ENCODE assay signal across 1 cellular context in the genomic region with DNA sequence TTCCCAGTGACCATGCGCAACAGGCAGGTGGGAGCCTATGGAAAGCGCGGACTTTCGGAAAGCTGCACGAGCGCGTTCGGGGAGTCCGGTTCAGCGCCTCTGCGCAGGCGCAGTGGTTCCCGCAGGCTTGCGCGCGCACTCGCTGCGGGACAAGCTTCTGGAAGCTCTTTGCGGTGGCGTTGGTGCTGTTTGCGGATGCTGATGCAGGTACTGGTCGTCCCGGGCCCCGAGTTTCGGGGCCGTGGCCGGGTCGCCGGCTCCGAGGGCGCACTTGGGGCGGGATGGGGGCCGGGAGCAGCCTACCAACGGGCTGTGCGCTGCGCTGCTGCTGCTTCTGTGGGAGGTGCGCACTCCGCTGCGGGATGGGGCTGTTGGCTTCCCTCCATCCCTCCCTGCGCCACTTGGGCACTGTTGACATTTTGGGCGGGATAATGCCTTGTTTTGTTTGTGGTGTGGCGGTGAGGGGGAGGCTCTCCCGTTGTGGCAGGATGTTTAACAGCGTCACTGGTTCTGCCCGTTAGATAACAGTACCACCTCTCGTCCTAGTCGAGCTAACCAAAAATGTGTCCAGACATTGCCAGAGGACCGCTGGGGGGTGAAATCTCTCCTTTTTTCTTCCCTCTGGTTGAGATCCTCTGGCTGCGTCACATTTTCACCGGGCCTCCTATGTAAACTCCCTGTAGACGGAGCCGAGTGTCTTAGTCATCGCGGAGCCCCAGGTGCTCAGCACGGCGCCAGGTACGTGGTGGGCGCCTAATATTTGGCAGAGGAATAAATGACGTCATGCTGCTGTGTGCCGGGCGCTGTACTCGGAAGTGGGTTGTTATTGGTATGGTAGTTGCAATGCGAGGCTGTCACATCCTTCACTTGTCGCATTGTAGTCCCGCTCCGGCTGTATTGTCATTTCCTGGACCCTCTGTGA.
A peak's percentile ranks its signal among the peaks of the same experiment; 100 is the strongest.
TF ChIP-seq lines count a peak whose summit lies in the region.

TSS of gene ZNF483 (plus strand) at position 124 of the 922 bp plus-strand sequence. CDS start 2,217 bp downstream, outside the sequence.

TF ChIP-seq in HepG2, 621 proteins besides CTCF, POLR2A, EP300 and RAD21 (continued from another document):
- TF ChIP-seq, protein P1, sequence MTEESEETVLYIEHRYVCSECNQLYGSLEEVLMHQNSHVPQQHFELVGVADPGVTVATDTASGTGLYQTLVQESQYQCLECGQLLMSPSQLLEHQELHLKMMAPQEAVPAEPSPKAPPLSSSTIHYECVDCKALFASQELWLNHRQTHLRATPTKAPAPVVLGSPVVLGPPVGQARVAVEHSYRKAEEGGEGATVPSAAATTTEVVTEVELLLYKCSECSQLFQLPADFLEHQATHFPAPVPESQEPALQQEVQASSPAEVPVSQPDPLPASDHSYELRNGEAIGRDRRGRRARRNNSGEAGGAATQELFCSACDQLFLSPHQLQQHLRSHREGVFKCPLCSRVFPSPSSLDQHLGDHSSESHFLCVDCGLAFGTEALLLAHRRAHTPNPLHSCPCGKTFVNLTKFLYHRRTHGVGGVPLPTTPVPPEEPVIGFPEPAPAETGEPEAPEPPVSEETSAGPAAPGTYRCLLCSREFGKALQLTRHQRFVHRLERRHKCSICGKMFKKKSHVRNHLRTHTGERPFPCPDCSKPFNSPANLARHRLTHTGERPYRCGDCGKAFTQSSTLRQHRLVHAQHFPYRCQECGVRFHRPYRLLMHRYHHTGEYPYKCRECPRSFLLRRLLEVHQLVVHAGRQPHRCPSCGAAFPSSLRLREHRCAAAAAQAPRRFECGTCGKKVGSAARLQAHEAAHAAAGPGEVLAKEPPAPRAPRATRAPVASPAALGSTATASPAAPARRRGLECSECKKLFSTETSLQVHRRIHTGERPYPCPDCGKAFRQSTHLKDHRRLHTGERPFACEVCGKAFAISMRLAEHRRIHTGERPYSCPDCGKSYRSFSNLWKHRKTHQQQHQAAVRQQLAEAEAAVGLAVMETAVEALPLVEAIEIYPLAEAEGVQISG (CRISPR knock-in tag; IDR thresholded peaks at IDR 0.05) = peak; percentile 26; the same call in 1 of the 2 replicates
- TF ChIP-seq ARID5B (CRISPR knock-in tag; IDR thresholded peaks at IDR 0.05) (0 out of 2 replicates have a peak, but pooled peaks have one; percentile 25), KDM3A (CRISPR knock-in tag; IDR thresholded peaks at IDR 0.05; ENCODE audit: low read depth) (0 out of 2 replicates have a peak, but pooled peaks have one; percentile 38), SP140L (CRISPR knock-in tag; IDR thresholded peaks at IDR 0.05; ENCODE audit: borderline replicate concordance) (no peak), ZNF383 (CRISPR knock-in tag; IDR thresholded peaks at IDR 0.05; ENCODE audit: borderline replicate concordance) (no peak), ZNF703 (CRISPR knock-in tag; IDR thresholded peaks at IDR 0.05; ENCODE audit: borderline replicate concordance) (no peak), ZNF17 (CRISPR knock-in tag; IDR thresholded peaks at IDR 0.05) (no peak), THAP7 (CRISPR knock-in tag; IDR thresholded peaks at IDR 0.05) (0 out of 2 replicates have a peak, but pooled peaks have one; percentile 39)
- TF ChIP-seq, protein P2, sequence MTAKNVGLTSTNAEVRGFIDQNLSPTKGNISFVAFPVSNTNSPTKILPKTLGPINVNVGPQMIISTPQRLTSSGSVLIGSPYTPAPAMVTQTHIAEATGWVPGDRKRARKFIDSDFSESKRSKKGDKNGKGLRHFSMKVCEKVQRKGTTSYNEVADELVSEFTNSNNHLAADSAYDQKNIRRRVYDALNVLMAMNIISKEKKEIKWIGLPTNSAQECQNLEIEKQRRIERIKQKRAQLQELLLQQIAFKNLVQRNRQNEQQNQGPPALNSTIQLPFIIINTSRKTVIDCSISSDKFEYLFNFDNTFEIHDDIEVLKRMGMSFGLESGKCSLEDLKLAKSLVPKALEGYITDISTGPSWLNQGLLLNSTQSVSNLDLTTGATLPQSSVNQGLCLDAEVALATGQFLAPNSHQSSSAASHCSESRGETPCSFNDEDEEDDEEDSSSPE (CRISPR knock-in tag; IDR thresholded peaks at IDR 0.05) = peak; percentile 74
